Comparison of ENCODE assay signal across 1 cellular context in the genomic region with DNA sequence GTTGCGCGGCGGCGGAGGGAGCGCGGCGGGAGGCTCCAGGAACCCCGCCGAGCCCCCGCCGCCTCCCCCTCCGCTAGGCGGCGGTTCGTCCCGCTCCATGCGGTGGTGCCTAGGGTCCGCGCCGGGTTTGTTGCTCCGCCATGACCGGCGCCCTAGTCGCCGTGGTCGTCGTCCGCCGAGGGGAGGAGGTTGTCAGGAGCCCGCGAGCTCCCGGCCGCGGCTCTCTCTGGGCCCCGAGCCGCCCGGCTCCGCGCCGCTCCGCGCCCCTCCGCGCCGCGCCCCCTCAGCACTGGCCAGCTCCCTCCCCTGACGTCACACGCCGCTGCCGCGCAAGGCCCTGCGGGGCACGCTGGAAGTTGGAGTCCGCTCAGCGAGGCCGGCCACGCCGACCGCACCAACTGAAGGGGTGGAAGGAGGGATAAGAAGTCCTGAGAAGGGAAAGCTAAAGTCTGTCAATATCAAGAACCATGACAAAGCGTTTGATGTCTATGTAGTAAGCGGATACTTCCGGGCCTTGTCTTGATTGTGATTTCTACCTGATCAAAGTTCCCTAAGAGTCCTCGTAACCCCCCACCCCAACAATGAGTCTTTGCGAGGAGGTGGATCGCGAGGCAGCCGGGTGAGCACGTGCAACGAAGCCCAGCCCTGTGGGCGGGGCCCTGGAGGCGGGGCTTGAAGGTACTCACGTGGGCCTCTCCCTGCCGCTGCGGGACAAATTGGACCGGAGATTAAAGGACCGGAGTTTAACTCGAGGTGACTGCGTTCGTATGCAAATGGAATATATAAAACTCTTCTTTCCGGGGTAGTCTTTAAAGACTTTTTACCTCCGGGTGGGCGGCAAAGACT.
TF ChIP-seq lines count a peak whose summit lies in the region.

A gene (minus strand): TSS at position 291 of the 846 bp plus-strand sequence.

TF ChIP-seq in K562, 482 proteins besides CTCF, POLR2A, EP300 and RAD21 (continued from another document and continues in another):
- TF ChIP-seq, protein P1, sequence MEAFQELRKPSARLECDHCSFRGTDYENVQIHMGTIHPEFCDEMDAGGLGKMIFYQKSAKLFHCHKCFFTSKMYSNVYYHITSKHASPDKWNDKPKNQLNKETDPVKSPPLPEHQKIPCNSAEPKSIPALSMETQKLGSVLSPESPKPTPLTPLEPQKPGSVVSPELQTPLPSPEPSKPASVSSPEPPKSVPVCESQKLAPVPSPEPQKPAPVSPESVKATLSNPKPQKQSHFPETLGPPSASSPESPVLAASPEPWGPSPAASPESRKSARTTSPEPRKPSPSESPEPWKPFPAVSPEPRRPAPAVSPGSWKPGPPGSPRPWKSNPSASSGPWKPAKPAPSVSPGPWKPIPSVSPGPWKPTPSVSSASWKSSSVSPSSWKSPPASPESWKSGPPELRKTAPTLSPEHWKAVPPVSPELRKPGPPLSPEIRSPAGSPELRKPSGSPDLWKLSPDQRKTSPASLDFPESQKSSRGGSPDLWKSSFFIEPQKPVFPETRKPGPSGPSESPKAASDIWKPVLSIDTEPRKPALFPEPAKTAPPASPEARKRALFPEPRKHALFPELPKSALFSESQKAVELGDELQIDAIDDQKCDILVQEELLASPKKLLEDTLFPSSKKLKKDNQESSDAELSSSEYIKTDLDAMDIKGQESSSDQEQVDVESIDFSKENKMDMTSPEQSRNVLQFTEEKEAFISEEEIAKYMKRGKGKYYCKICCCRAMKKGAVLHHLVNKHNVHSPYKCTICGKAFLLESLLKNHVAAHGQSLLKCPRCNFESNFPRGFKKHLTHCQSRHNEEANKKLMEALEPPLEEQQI (IDR thresholded peaks at IDR 0.05), result no peak
- TF ChIP-seq, protein P2, sequence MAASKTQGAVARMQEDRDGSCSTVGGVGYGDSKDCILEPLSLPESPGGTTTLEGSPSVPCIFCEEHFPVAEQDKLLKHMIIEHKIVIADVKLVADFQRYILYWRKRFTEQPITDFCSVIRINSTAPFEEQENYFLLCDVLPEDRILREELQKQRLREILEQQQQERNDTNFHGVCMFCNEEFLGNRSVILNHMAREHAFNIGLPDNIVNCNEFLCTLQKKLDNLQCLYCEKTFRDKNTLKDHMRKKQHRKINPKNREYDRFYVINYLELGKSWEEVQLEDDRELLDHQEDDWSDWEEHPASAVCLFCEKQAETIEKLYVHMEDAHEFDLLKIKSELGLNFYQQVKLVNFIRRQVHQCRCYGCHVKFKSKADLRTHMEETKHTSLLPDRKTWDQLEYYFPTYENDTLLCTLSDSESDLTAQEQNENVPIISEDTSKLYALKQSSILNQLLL (CRISPR knock-in tag; IDR thresholded peaks at IDR 0.05; ENCODE audit: borderline replicate concordance), result no peak
- TF ChIP-seq, protein P3, sequence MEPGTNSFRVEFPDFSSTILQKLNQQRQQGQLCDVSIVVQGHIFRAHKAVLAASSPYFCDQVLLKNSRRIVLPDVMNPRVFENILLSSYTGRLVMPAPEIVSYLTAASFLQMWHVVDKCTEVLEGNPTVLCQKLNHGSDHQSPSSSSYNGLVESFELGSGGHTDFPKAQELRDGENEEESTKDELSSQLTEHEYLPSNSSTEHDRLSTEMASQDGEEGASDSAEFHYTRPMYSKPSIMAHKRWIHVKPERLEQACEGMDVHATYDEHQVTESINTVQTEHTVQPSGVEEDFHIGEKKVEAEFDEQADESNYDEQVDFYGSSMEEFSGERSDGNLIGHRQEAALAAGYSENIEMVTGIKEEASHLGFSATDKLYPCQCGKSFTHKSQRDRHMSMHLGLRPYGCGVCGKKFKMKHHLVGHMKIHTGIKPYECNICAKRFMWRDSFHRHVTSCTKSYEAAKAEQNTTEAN (CRISPR knock-in tag; IDR thresholded peaks at IDR 0.05), result no peak
- TF ChIP-seq MTA3 (IDR thresholded peaks at IDR 0.05; ENCODE audit: borderline replicate concordance) (peak; percentile 88), ZEB2 (IDR thresholded peaks at IDR 0.05) (no peak), SLC30A9 (CRISPR knock-in tag; IDR thresholded peaks at IDR 0.05) (no peak), ARID2 (IDR thresholded peaks at IDR 0.05) (no peak), RUNX1 (IDR thresholded peaks at IDR 0.05; ENCODE audit: low read depth) (no peak), SRSF3 (IDR thresholded peaks at IDR 0.05; ENCODE audit: insufficient read depth, low read length) (no peak), PTTG1 (tag; IDR thresholded peaks at IDR 0.05; ENCODE audit: low read depth) (no peak), NFIC (IDR thresholded peaks at IDR 0.05) (no peak), ZNF561 (CRISPR knock-in tag; conservative IDR thresholded peaks at IDR 0.05) (no peak), SIRT6 (IDR thresholded peaks at IDR 0.05; ENCODE audit: low read depth, low read length) (no peak), ZC3H4 (CRISPR knock-in tag; IDR thresholded peaks at IDR 0.05; ENCODE audit: borderline replicate concordance) (no peak), FOXA3 (CRISPR knock-in tag; conservative IDR thresholded peaks at IDR 0.05 in 1 of 2, IDR thresholded peaks at IDR 0.05 in 1 of 2) (no peak; a peak in 1 of 4 replicates), PHF8 (IDR thresholded peaks at IDR 0.05; ENCODE audit: borderline replicate concordance, low read length) (peak; percentile 79; the same call in 1 of the 2 replicates), HDAC3 (IDR thresholded peaks at IDR 0.05; ENCODE audit: borderline replicate concordance, partially characterized antibody) (peak; percentile 69), SRF (CRISPR knock-in tag; IDR thresholded peaks at IDR 0.05) (no peak)
- TF ChIP-seq, protein P4, sequence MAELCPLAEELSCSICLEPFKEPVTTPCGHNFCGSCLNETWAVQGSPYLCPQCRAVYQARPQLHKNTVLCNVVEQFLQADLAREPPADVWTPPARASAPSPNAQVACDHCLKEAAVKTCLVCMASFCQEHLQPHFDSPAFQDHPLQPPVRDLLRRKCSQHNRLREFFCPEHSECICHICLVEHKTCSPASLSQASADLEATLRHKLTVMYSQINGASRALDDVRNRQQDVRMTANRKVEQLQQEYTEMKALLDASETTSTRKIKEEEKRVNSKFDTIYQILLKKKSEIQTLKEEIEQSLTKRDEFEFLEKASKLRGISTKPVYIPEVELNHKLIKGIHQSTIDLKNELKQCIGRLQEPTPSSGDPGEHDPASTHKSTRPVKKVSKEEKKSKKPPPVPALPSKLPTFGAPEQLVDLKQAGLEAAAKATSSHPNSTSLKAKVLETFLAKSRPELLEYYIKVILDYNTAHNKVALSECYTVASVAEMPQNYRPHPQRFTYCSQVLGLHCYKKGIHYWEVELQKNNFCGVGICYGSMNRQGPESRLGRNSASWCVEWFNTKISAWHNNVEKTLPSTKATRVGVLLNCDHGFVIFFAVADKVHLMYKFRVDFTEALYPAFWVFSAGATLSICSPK (IDR thresholded peaks at IDR 0.05; ENCODE audit: borderline replicate concordance), result no peak
- TF ChIP-seq, protein P5, sequence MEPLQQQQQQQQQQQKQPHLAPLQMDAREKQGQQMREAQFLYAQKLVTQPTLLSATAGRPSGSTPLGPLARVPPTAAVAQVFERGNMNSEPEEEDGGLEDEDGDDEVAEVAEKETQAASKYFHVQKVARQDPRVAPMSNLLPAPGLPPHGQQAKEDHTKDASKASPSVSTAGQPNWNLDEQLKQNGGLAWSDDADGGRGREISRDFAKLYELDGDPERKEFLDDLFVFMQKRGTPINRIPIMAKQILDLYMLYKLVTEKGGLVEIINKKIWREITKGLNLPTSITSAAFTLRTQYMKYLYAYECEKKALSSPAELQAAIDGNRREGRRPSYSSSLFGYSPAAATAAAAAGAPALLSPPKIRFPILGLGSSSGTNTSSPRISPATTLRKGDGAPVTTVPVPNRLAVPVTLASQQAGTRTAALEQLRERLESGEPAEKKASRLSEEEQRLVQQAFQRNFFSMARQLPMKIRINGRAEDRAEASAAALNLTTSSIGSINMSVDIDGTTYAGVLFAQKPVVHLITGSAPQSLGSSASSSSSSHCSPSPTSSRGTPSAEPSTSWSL (CRISPR knock-in tag; IDR thresholded peaks at IDR 0.05; ENCODE audit: borderline replicate concordance), result no peak
- TF ChIP-seq, protein P6, sequence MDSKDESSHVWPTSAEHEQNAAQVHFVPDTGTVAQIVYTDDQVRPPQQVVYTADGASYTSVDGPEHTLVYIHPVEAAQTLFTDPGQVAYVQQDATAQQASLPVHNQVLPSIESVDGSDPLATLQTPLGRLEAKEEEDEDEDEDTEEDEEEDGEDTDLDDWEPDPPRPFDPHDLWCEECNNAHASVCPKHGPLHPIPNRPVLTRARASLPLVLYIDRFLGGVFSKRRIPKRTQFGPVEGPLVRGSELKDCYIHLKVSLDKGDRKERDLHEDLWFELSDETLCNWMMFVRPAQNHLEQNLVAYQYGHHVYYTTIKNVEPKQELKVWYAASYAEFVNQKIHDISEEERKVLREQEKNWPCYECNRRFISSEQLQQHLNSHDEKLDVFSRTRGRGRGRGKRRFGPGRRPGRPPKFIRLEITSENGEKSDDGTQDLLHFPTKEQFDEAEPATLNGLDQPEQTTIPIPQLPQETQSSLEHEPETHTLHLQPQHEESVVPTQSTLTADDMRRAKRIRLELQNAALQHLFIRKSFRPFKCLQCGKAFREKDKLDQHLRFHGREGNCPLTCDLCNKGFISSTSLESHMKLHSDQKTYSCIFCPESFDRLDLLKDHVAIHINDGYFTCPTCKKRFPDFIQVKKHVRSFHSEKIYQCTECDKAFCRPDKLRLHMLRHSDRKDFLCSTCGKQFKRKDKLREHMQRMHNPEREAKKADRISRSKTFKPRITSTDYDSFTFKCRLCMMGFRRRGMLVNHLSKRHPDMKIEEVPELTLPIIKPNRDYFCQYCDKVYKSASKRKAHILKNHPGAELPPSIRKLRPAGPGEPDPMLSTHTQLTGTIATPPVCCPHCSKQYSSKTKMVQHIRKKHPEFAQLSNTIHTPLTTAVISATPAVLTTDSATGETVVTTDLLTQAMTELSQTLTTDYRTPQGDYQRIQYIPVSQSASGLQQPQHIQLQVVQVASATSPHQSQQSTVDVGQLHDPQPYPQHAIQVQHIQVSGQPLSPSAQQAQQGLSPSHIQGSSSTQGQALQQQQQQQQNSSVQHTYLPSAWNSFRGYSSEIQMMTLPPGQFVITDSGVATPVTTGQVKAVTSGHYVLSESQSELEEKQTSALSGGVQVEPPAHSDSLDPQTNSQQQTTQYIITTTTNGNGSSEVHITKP (IDR thresholded peaks at IDR 0.05; ENCODE audit: partially characterized antibody), result peak; percentile 100
- TF ChIP-seq, protein P7, sequence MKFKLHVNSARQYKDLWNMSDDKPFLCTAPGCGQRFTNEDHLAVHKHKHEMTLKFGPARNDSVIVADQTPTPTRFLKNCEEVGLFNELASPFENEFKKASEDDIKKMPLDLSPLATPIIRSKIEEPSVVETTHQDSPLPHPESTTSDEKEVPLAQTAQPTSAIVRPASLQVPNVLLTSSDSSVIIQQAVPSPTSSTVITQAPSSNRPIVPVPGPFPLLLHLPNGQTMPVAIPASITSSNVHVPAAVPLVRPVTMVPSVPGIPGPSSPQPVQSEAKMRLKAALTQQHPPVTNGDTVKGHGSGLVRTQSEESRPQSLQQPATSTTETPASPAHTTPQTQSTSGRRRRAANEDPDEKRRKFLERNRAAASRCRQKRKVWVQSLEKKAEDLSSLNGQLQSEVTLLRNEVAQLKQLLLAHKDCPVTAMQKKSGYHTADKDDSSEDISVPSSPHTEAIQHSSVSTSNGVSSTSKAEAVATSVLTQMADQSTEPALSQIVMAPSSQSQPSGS (CRISPR knock-in tag; IDR thresholded peaks at IDR 0.05), result peak; percentile 86; the same call in 1 of the 2 replicates
- TF ChIP-seq, protein P8, sequence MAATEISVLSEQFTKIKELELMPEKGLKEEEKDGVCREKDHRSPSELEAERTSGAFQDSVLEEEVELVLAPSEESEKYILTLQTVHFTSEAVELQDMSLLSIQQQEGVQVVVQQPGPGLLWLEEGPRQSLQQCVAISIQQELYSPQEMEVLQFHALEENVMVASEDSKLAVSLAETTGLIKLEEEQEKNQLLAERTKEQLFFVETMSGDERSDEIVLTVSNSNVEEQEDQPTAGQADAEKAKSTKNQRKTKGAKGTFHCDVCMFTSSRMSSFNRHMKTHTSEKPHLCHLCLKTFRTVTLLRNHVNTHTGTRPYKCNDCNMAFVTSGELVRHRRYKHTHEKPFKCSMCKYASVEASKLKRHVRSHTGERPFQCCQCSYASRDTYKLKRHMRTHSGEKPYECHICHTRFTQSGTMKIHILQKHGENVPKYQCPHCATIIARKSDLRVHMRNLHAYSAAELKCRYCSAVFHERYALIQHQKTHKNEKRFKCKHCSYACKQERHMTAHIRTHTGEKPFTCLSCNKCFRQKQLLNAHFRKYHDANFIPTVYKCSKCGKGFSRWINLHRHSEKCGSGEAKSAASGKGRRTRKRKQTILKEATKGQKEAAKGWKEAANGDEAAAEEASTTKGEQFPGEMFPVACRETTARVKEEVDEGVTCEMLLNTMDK (IDR thresholded peaks at IDR 0.05; ENCODE audit: borderline replicate concordance, insufficient read depth, low read depth, low read length, poor library complexity, severe bottlenecking), result peak; percentile 88
- TF ChIP-seq, protein P9, sequence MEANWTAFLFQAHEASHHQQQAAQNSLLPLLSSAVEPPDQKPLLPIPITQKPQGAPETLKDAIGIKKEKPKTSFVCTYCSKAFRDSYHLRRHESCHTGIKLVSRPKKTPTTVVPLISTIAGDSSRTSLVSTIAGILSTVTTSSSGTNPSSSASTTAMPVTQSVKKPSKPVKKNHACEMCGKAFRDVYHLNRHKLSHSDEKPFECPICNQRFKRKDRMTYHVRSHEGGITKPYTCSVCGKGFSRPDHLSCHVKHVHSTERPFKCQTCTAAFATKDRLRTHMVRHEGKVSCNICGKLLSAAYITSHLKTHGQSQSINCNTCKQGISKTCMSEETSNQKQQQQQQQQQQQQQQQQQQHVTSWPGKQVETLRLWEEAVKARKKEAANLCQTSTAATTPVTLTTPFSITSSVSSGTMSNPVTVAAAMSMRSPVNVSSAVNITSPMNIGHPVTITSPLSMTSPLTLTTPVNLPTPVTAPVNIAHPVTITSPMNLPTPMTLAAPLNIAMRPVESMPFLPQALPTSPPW (CRISPR knock-in tag; IDR thresholded peaks at IDR 0.05), result peak; percentile 95
- TF ChIP-seq, protein P10, sequence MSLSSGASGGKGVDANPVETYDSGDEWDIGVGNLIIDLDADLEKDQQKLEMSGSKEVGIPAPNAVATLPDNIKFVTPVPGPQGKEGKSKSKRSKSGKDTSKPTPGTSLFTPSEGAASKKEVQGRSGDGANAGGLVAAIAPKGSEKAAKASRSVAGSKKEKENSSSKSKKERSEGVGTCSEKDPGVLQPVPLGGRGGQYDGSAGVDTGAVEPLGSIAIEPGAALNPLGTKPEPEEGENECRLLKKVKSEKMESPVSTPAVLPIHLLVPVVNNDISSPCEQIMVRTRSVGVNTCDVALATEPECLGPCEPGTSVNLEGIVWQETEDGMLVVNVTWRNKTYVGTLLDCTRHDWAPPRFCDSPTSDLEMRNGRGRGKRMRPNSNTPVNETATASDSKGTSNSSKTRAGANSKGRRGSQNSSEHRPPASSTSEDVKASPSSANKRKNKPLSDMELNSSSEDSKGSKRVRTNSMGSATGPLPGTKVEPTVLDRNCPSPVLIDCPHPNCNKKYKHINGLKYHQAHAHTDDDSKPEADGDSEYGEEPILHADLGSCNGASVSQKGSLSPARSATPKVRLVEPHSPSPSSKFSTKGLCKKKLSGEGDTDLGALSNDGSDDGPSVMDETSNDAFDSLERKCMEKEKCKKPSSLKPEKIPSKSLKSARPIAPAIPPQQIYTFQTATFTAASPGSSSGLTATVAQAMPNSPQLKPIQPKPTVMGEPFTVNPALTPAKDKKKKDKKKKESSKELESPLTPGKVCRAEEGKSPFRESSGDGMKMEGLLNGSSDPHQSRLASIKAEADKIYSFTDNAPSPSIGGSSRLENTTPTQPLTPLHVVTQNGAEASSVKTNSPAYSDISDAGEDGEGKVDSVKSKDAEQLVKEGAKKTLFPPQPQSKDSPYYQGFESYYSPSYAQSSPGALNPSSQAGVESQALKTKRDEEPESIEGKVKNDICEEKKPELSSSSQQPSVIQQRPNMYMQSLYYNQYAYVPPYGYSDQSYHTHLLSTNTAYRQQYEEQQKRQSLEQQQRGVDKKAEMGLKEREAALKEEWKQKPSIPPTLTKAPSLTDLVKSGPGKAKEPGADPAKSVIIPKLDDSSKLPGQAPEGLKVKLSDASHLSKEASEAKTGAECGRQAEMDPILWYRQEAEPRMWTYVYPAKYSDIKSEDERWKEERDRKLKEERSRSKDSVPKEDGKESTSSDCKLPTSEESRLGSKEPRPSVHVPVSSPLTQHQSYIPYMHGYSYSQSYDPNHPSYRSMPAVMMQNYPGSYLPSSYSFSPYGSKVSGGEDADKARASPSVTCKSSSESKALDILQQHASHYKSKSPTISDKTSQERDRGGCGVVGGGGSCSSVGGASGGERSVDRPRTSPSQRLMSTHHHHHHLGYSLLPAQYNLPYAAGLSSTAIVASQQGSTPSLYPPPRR (CRISPR knock-in tag; IDR thresholded peaks at IDR 0.05; ENCODE audit: borderline replicate concordance), result no peak
